Comparison of ENCODE assay signal across 8 cellular contexts in genomic region chr1:181135815-181136737, GRCh38. TPM values are rescaled to one million over a fixed set of nuclear protein-coding genes. Genes with fewer than 3 reads are reported as not detected.
DNase-seq lines count a peak whose midpoint lies in the region; ATAC-seq and TF ChIP-seq lines count a peak whose summit lies in the region.

No MANE protein-coding gene starts in this region.

- ATAC-seq in right lobe of liver (peak; percentile 8 to 56 (median 38)), GM19328 (IDR thresholded peaks at IDR 0.05; ENCODE audit: unreplicated experiment) (no peak), GM19395 (IDR thresholded peaks at IDR 0.05; ENCODE audit: unreplicated experiment) (no peak)

- H3K27ac ChIP-seq in AG04450 (ENCODE audit: low read depth, low read length) (peak overlapping the region; percentile 99), HUES64 (ENCODE audit: low read depth, low read length) (peak overlapping the region; percentile 24; the same call in 1 of the 2 replicates), adrenal gland (peak overlapping the region in 4 of 5 donors; percentile 46 to 85 (median 64)), right lobe of liver (peak overlapping the region in 1 of 3 donors; percentile 32)

- no peaks in the 10 kb centered on the region for H3K27me3 ChIP-seq in AG04450 (ENCODE audit: control insufficient read depth, insufficient read depth, low read length)
- no peaks in the 10 kb centered on the region for H3K27me3 ChIP-seq in HUES64 (ENCODE audit: insufficient read depth, low read length)
- no peaks in the 10 kb centered on the region for H3K27me3 ChIP-seq in adrenal gland
- no peaks in the 10 kb centered on the region for H3K27me3 ChIP-seq in right lobe of liver

- TF ChIP-seq POLR2A in adrenal gland (IDR thresholded peaks at IDR 0.05) (no peak), right lobe of liver (IDR thresholded peaks at IDR 0.05) (no peak), lower leg skin (IDR thresholded peaks at IDR 0.05) (no peak)

- intact Hi-C loops in adrenal gland (cut with DNase I) (no loop called here), right lobe of liver (cut with DNase I) (loop anchor here in 1 of 2 donors (10.0 kb wide), 1 partner anchor 51 kb away; the partner anchor contains the start of gene IER5), lower leg skin (cut with DNase I; ENCODE audit: low total_unique reads) (no loop called here)

- H3K4me3 ChIP-seq in AG04450 (ENCODE audit: low read depth, low read length) (no peak overlapping the region), HUES64 (ENCODE audit: low read length) (no peak overlapping the region), adrenal gland (peak overlapping the region in 1 of 4 donors; percentile 29), right lobe of liver (no peak overlapping the region), lower leg skin (ENCODE audit: low read depth, poor library complexity, severe bottlenecking) (no peak overlapping the region)

- TF ChIP-seq CTCF in AG04450 (IDR thresholded peaks at IDR 0.05; ENCODE audit: low read depth, low read length): no peak
- TF ChIP-seq CTCF in adrenal gland (IDR thresholded peaks at IDR 0.05): no peak
- TF ChIP-seq CTCF in right lobe of liver (IDR thresholded peaks at IDR 0.05): no peak
- no peak for TF ChIP-seq CTCF in lower leg skin (IDR thresholded peaks at IDR 0.05)

- peaks cover 25% of the 10 kb centered on the region for H3K4me1 ChIP-seq in HUES64 (ENCODE audit: insufficient read depth, low read length)
- H3K4me1 ChIP-seq in adrenal gland (replicated peaks in 1 of 2): peaks cover 12 to 18% of the 10 kb centered on the region in 2 donors
- peaks cover 0 to 6% (median under 1%) of the 10 kb centered on the region in 4 donors for H3K4me1 ChIP-seq in right lobe of liver

- H3K9ac ChIP-seq in HUES64 (ENCODE audit: low read depth, low read length): no peak overlapping the region

- H3K9me3 ChIP-seq in AG04450 (ENCODE audit: control insufficient read depth, insufficient read depth, low read length) (no peaks in the 10 kb centered on the region; the same call in 1 of the 2 replicates), HUES64 (ENCODE audit: insufficient read depth, low read depth, low read length) (no peaks in the 10 kb centered on the region), adrenal gland (replicated peaks in 1 of 3) (no peaks in the 10 kb centered on the region), right lobe of liver (no peaks in the 10 kb centered on the region)

- H3K36me3 ChIP-seq in HUES64 (ENCODE audit: insufficient read depth, low read length) (no peaks in the 10 kb centered on the region), adrenal gland (replicated peaks in 1 of 2) (no peaks in the 10 kb centered on the region), right lobe of liver (no peaks in the 10 kb centered on the region)

- DNase-seq in AG04450 (ENCODE audit: low read depth, low spot score) (peak; percentile 88), adrenal gland (no peak), right lobe of liver (no peak), lower leg skin (ENCODE audit: low spot score in 2 of 2) (no peak), NCI-H1092 treated with DMSO at 0.1 percent for 48 hours (lab: John Stamatoyannopoulos, UW) (no peak)

- POLR2A ChIA-PET in AG04450 (lab: Yijun Ruan, JAX): interaction anchor here (0.5 to 2.2 kb wide), 16 partner anchors 9 to 505 kb away, joined by 3 to 35 read pairs (median 3); partner anchors contain the start of genes IER5, KIAA1614 and XPR1

- WGBS in HUES64: 86% methylated on average over 12 of the region's 12 CpGs
- WGBS in adrenal gland, 4 donors: 73 to 78% (median 75%) methylated on average over 12 of the region's 12 CpGs
- WGBS in right lobe of liver (ENCODE audit: insufficient coverage, low coverage, low lambda C conversion rate, missing lambda C conversion rate): 81% methylated on average over 9 of the region's 12 CpGs
- WGBS in lower leg skin, 2 donors: 63 to 65% methylated on average over 12 of the region's 12 CpGs

- CTCF ChIA-PET in AG04450 (lab: Charles Lee): interaction anchor here (0.8 to 1.5 kb wide), 7 partner anchors 9 to 620 kb away, joined by 3 to 7 read pairs (median 5); no protein-coding TSS in a partner anchor

RNA-seq across cellular contexts. Expression of gene IER5, which starts 47.6 kb away (rescaled TPM):
- polyA plus RNA-seq in AG04450 (2011; rRNA removed): 20.4 and 20.7 TPM in 2 replicates
- polyA minus RNA-seq in AG04450 (2011; rRNA and poly(A)+ RNA removed): 26.6 and 31.9 TPM in 2 replicates
- polyA plus RNA-seq in HUES64 (2013, experiment 1 of 2): 5.6 TPM
- polyA plus RNA-seq in HUES64 (2013, experiment 2 of 2): 7.2 TPM
- total RNA-seq in adrenal gland: 10 to 100 TPM in 5 of 8 donors, 1 to 10 TPM in 3; 6.0 to 19.2 (median 10.9) TPM
- polyA plus RNA-seq in adrenal gland: 1 to 10 TPM; 2.0 to 8.1 (median 7.5) TPM
- total RNA-seq in right lobe of liver: 1 to 10 TPM; 2.0 to 6.2 (median 3.4) TPM
- total RNA-seq in lower leg skin: 10 to 100 TPM; 36.7 to 53.4 (median 48.3) TPM

Comparison
In these comparisons a context has a peak if more than half of its experiments do, and no peak if none do; other contexts are left out.
1. ATAC-seq: peak in right lobe of liver (4 of 4); none in GM19328 (single experiment) and GM19395 (single experiment).